1 cellular context compared by ENCODE assay signal in the genomic region with DNA sequence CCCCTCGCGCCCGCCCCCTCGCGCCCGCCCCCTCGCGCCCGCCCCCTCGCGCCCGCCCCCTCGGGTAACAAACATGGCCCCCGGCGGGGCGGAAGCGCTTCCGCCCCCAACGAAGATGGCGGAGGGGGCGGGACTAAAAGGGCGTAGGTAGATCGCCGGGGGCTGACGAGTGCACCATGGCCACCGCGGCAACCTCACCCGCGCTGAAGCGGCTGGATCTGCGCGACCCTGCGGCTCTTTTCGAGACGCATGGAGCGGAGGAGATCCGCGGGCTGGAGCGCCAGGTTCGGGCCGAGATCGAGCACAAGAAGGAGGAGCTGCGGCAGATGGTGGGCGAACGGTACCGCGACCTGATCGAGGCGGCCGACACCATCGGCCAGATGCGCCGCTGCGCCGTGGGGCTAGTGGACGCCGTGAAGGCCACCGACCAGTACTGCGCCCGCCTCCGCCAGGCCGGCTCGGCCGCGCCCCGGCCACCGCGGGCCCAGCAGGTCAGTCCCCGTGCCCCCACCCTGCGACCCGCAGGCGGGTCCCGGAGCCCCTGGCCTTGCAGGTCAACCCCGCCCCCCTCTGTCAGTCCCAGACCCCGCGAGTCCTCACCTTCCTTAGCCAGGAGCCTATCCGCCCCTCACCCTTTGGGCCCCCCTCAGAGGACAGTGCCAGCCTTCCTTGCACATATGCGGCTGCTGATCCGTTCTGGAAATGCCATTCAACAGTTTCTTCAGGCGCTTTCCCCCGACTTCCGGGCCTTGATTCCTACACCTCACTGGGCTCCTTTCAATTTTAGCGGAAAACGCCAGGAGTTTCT.
TF ChIP-seq lines count a peak whose summit lies in the region.

A gene with protein sequence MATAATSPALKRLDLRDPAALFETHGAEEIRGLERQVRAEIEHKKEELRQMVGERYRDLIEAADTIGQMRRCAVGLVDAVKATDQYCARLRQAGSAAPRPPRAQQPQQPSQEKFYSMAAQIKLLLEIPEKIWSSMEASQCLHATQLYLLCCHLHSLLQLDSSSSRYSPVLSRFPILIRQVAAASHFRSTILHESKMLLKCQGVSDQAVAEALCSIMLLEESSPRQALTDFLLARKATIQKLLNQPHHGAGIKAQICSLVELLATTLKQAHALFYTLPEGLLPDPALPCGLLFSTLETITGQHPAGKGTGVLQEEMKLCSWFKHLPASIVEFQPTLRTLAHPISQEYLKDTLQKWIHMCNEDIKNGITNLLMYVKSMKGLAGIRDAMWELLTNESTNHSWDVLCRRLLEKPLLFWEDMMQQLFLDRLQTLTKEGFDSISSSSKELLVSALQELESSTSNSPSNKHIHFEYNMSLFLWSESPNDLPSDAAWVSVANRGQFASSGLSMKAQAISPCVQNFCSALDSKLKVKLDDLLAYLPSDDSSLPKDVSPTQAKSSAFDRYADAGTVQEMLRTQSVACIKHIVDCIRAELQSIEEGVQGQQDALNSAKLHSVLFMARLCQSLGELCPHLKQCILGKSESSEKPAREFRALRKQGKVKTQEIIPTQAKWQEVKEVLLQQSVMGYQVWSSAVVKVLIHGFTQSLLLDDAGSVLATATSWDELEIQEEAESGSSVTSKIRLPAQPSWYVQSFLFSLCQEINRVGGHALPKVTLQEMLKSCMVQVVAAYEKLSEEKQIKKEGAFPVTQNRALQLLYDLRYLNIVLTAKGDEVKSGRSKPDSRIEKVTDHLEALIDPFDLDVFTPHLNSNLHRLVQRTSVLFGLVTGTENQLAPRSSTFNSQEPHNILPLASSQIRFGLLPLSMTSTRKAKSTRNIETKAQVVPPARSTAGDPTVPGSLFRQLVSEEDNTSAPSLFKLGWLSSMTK (plus strand): TSS at position 162 of the 808 bp plus-strand sequence. CDS start 15 bp downstream, at position 177.

TF ChIP-seq in HEK293, 187 proteins besides CTCF, POLR2A, EP300 and RAD21 (continued from another document):
- no peak for TF ChIP-seq ZNF670 (tag by site-specific recombination; IDR thresholded peaks at IDR 0.05; ENCODE audit: low read depth)
- TF ChIP-seq ZNF169 (tag by site-specific recombination; IDR thresholded peaks at IDR 0.05), result no peak
- TF ChIP-seq, protein P1, sequence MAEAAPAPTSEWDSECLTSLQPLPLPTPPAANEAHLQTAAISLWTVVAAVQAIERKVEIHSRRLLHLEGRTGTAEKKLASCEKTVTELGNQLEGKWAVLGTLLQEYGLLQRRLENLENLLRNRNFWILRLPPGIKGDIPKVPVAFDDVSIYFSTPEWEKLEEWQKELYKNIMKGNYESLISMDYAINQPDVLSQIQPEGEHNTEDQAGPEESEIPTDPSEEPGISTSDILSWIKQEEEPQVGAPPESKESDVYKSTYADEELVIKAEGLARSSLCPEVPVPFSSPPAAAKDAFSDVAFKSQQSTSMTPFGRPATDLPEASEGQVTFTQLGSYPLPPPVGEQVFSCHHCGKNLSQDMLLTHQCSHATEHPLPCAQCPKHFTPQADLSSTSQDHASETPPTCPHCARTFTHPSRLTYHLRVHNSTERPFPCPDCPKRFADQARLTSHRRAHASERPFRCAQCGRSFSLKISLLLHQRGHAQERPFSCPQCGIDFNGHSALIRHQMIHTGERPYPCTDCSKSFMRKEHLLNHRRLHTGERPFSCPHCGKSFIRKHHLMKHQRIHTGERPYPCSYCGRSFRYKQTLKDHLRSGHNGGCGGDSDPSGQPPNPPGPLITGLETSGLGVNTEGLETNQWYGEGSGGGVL (tag by site-specific recombination; IDR thresholded peaks at IDR 0.05), result no peak; the same call in 1 of the 2 replicates
- TF ChIP-seq ZNF791 (tag by site-specific recombination; IDR thresholded peaks at IDR 0.05), result no peak
- peak; percentile 65; the same call in 1 of the 2 replicates for TF ChIP-seq ZNF76 (tag by site-specific recombination; IDR thresholded peaks at IDR 0.05; ENCODE audit: borderline replicate concordance, low read depth)
- no peak for TF ChIP-seq ZNF585B (tag by site-specific recombination; IDR thresholded peaks at IDR 0.05)
